ENCODE assay signal across 22 cellular contexts in genomic region chr18:2965797-2966196, GRCh38. TPM values are rescaled to one million over a fixed set of nuclear protein-coding genes. Genes with fewer than 3 reads are reported as not detected.
DNase-seq lines count a peak whose midpoint lies in the region; ATAC-seq, FAIRE-seq and TF ChIP-seq lines count a peak whose summit lies in the region.
"Had no signal": no experiment of that assay in that cellular context is flagged by ENCODE, and none has a peak within 500 bp of the region (broad histone marks: within the 10 kb centered on the region; RNA-seq: fewer than 3 reads in every experiment).

No MANE protein-coding gene starts in this region.

- TF ChIP-seq CTCF in CD4-positive, alpha-beta T cell (IDR thresholded peaks at IDR 0.05): no peak
- TF ChIP-seq CTCF in kidney (IDR thresholded peaks at IDR 0.05; ENCODE audit: borderline replicate concordance, extremely low read depth, insufficient read depth): no peak
- no peak for TF ChIP-seq CTCF in ovary (IDR thresholded peaks at IDR 0.05)
- no peak for TF ChIP-seq CTCF in GM10266 (IDR thresholded peaks at IDR 0.05; ENCODE audit: control insufficient read depth, insufficient read depth, low read depth, missing control alignments)

- H3K27me3 Mint-ChIP-seq in CD4-positive, CD25-positive, alpha-beta regulatory T cell: no peaks in the 10 kb centered on the region
- no peaks in the 10 kb centered on the region for H3K27me3 Mint-ChIP-seq in CD4-positive, alpha-beta T cell
- H3K27me3 Mint-ChIP-seq in activated T-helper 1 cell treated with anti-CD3 and anti-CD28 coated beads, Interleukin-12 subunit alpha, Interleukin-12 subunit beta, Interleukin-2, Interleukin-4 antibody, amounts not matched to agents 30 ng/mL and 10 ng/mL and 1 ng/mL, durations not matched to agents 14 hours and 24 hours and 36 hours (ENCODE audit: insufficient read depth): no peaks in the 10 kb centered on the region

- no peak for FAIRE-seq in kidney (lab: Jason Lieb, UNC)
- FAIRE-seq: colon had no signal

- peak overlapping the region; percentile 96 for H3K27ac ChIP-seq in CD4-positive, CD25-positive, alpha-beta regulatory T cell (ENCODE audit: insufficient read depth, low read length, poor library complexity, severe bottlenecking)
- H3K27ac ChIP-seq in CD4-positive, alpha-beta T cell (ENCODE audit: low read depth, low read length): no peak overlapping the region
- H3K27ac ChIP-seq in kidney (ENCODE audit: low read depth in 2 of 2, low read length in 2 of 2) (peak overlapping the region; percentile 7 to 63), ovary (no peak overlapping the region)
- H3K27ac ChIP-seq: brain microvascular endothelial cell, foreskin keratinocyte, right atrium auricular region, SJCRH30, thyroid gland had no signal

- DNase-seq in CD4-positive, CD25-positive, alpha-beta regulatory T cell: no peak
- DNase-seq in CD4-positive, alpha-beta T cell: no peak
- DNase-seq in activated T-helper 1 cell treated with anti-CD3 and anti-CD28 coated beads, Interleukin-12 subunit alpha, Interleukin-12 subunit beta, Interleukin-2, Interleukin-4 antibody, amounts not matched to agents 30 ng/mL and 10 ng/mL and 1 ng/mL, durations not matched to agents 14 hours and 24 hours and 36 hours (ENCODE audit: low spot score): no peak
- DNase-seq in kidney (no peak), ovary (no peak), cardiac septum (ENCODE audit: low spot score) (no peak), GM10266 (ENCODE audit: extremely low spot score) (no peak)
- DNase-seq: activated CD4-positive, alpha-beta T cell treated with anti-CD3 and anti-CD28 coated beads for 48 hours; brain microvascular endothelial cell; DMS153; effector CD8-positive, alpha-beta T cell; foreskin keratinocyte; NCI-H1048; NCI-H187; NCI-H526; SJCRH30; stimulated activated CD4-positive, alpha-beta T cell treated with anti-CD3 and anti-CD28 coated beads, Interleukin-4, amount 100 ng/mL, for 1 hour; stimulated activated naive CD4-positive, alpha-beta T cell treated with Interleukin-2 at 50 U/mL for 16 hours; thyroid gland had no signal

- ATAC-seq in CD4-positive, CD25-positive, alpha-beta regulatory T cell (ENCODE audit: low read depth in 2 of 2): no peak
- no peak for ATAC-seq in CD4-positive, alpha-beta T cell (ENCODE audit: poor library complexity)
- ATAC-seq: foreskin keratinocyte, Panc1 had no signal

- intact Hi-C loops in CD4-positive, alpha-beta T cell (cut with DNase I, micrococcal nuclease): loop anchor here (10.0 kb wide), 2 partner anchors 479 to 629 kb away; no protein-coding TSS in a partner anchor
- intact Hi-C loops in activated T-helper 1 cell treated with anti-CD3 and anti-CD28 coated beads, Interleukin-12 subunit alpha, Interleukin-12 subunit beta, Interleukin-2, Interleukin-4 antibody, amounts not matched to agents 30 ng/mL and 10 ng/mL and 1 ng/mL, durations not matched to agents 14 hours and 24 hours and 36 hours (cut with micrococcal nuclease): no loop called here
- intact Hi-C loops in kidney (cut with DNase I) (no loop called here), ovary (cut with DNase I) (no loop called here), cardiac septum (cut with DNase I) (no loop called here)

- peak overlapping the region; percentile 34 to 72 (median 58) for H3K4me3 Mint-ChIP-seq in CD4-positive, CD25-positive, alpha-beta regulatory T cell
- H3K4me3 Mint-ChIP-seq in CD4-positive, alpha-beta T cell: no peak overlapping the region
- peak overlapping the region; percentile 32 for H3K4me3 Mint-ChIP-seq in activated T-helper 1 cell treated with anti-CD3 and anti-CD28 coated beads, Interleukin-12 subunit alpha, Interleukin-12 subunit beta, Interleukin-2, Interleukin-4 antibody, amounts not matched to agents 30 ng/mL and 10 ng/mL and 1 ng/mL, durations not matched to agents 14 hours and 24 hours and 36 hours

- peaks cover 2% of the 10 kb centered on the region for H3K36me3 ChIP-seq in CD4-positive, CD25-positive, alpha-beta regulatory T cell (ENCODE audit: control insufficient read depth, insufficient read depth, low read length)
- H3K36me3 ChIP-seq in kidney (ENCODE audit: control insufficient read depth in 1 of 2, insufficient read depth in 2 of 2, low read length in 2 of 2) (no peaks in the 10 kb centered on the region), ovary (no peaks in the 10 kb centered on the region)
- H3K36me3 ChIP-seq: brain microvascular endothelial cell, right atrium auricular region, SJCRH30, thyroid gland had no signal

- H3K9me3 ChIP-seq in CD4-positive, CD25-positive, alpha-beta regulatory T cell (ENCODE audit: control insufficient read depth in 2 of 2, low read length in 2 of 2): no peaks in the 10 kb centered on the region
- H3K9me3 ChIP-seq in CD4-positive, alpha-beta T cell (ENCODE audit: control insufficient read depth, low read length): no peaks in the 10 kb centered on the region
- no peaks in the 10 kb centered on the region for H3K9me3 ChIP-seq in kidney (ENCODE audit: control insufficient read depth in 1 of 2, low read length in 2 of 2)
- H3K9me3 ChIP-seq in ovary: no peaks in the 10 kb centered on the region
- H3K9me3 ChIP-seq: right atrium auricular region, SJCRH30, thyroid gland had no signal

- H3K9me3 Mint-ChIP-seq in CD4-positive, CD25-positive, alpha-beta regulatory T cell: no peaks in the 10 kb centered on the region
- peaks cover 3% of the 10 kb centered on the region for H3K9me3 Mint-ChIP-seq in CD4-positive, alpha-beta T cell
- no peaks in the 10 kb centered on the region for H3K9me3 Mint-ChIP-seq in activated T-helper 1 cell treated with anti-CD3 and anti-CD28 coated beads, Interleukin-12 subunit alpha, Interleukin-12 subunit beta, Interleukin-2, Interleukin-4 antibody, amounts not matched to agents 30 ng/mL and 10 ng/mL and 1 ng/mL, durations not matched to agents 14 hours and 24 hours and 36 hours

- H3K27me3 ChIP-seq in CD4-positive, CD25-positive, alpha-beta regulatory T cell (ENCODE audit: control insufficient read depth, insufficient read depth, low read length): no peaks in the 10 kb centered on the region
- no peaks in the 10 kb centered on the region for H3K27me3 ChIP-seq in CD4-positive, alpha-beta T cell (ENCODE audit: control insufficient read depth, insufficient read depth, low read length)
- H3K27me3 ChIP-seq in ovary: no peaks in the 10 kb centered on the region
- H3K27me3 ChIP-seq: brain microvascular endothelial cell, foreskin keratinocyte, right atrium auricular region, SJCRH30, thyroid gland had no signal

- H3K4me3 ChIP-seq in CD4-positive, CD25-positive, alpha-beta regulatory T cell (ENCODE audit: low read depth, low read length): peak overlapping the region; percentile 88
- H3K4me3 ChIP-seq in kidney (ENCODE audit: low read length in 2 of 2) (no peak overlapping the region), ovary (no peak overlapping the region)
- H3K4me3 ChIP-seq: right atrium auricular region, SJCRH30, thyroid gland had no signal

- POLR2A ChIA-PET in CD4-positive, alpha-beta T cell (lab: Charles Lee): interaction anchor here (1.1 to 10.4 kb wide), 4 partner anchors 13 to 310 kb away, joined by 3 to 169 read pairs (median 6); no protein-coding TSS in a partner anchor

- H3K4me1 ChIP-seq in CD4-positive, CD25-positive, alpha-beta regulatory T cell (ENCODE audit: control insufficient read depth, insufficient read depth, low read length, poor library complexity, severe bottlenecking): peaks cover 99% of the 10 kb centered on the region
- H3K4me1 ChIP-seq in kidney (ENCODE audit: control insufficient read depth in 1 of 2, insufficient read depth in 1 of 2, low read depth in 1 of 2, low read length in 2 of 2) (peaks cover 38 to 64% of the 10 kb centered on the region in 2 donors), ovary (ENCODE audit: insufficient read depth) (peaks cover 10% of the 10 kb centered on the region)
- H3K4me1 ChIP-seq: foreskin keratinocyte, SJCRH30 had no signal

- peaks cover 9% of the 10 kb centered on the region for H3K36me3 Mint-ChIP-seq in CD4-positive, CD25-positive, alpha-beta regulatory T cell
- H3K36me3 Mint-ChIP-seq in CD4-positive, alpha-beta T cell (ENCODE audit: low read depth): peaks cover 21% of the 10 kb centered on the region
- H3K36me3 Mint-ChIP-seq in activated T-helper 1 cell treated with anti-CD3 and anti-CD28 coated beads, Interleukin-12 subunit alpha, Interleukin-12 subunit beta, Interleukin-2, Interleukin-4 antibody, amounts not matched to agents 30 ng/mL and 10 ng/mL and 1 ng/mL, durations not matched to agents 14 hours and 24 hours and 36 hours (ENCODE audit: low read depth): peaks cover 28% of the 10 kb centered on the region

- TF ChIP-seq EP300 in ovary (IDR thresholded peaks at IDR 0.05): no peak

- CTCF ChIA-PET in CD4-positive, alpha-beta T cell (lab: Charles Lee): interaction anchor here (2.1 kb wide), 1 partner anchor 280 kb away, joined by 5 read pairs; no protein-coding TSS in a partner anchor

- no peak for TF ChIP-seq POLR2A in ovary (IDR thresholded peaks at IDR 0.05)

- no peak overlapping the region for H3K9ac ChIP-seq in kidney (ENCODE audit: low read length in 2 of 2)

- WGBS in ovary, 3 donors: 96 to 99% (median 97%) methylated on average over 4 of the region's 4 CpGs

- peaks cover 36 to 98% (median 77%) of the 10 kb centered on the region in 4 donors for H3K4me1 Mint-ChIP-seq in CD4-positive, CD25-positive, alpha-beta regulatory T cell
- peaks cover 90% of the 10 kb centered on the region for H3K4me1 Mint-ChIP-seq in CD4-positive, alpha-beta T cell (ENCODE audit: low read depth)
- peaks cover 85% of the 10 kb centered on the region for H3K4me1 Mint-ChIP-seq in activated T-helper 1 cell treated with anti-CD3 and anti-CD28 coated beads, Interleukin-12 subunit alpha, Interleukin-12 subunit beta, Interleukin-2, Interleukin-4 antibody, amounts not matched to agents 30 ng/mL and 10 ng/mL and 1 ng/mL, durations not matched to agents 14 hours and 24 hours and 36 hours (ENCODE audit: low read depth)

- H3K27ac Mint-ChIP-seq in CD4-positive, CD25-positive, alpha-beta regulatory T cell: peak overlapping the region; percentile 87 to 95 (median 92)
- H3K27ac Mint-ChIP-seq in CD4-positive, alpha-beta T cell: peak overlapping the region; percentile 96
- H3K27ac Mint-ChIP-seq in activated T-helper 1 cell treated with anti-CD3 and anti-CD28 coated beads, Interleukin-12 subunit alpha, Interleukin-12 subunit beta, Interleukin-2, Interleukin-4 antibody, amounts not matched to agents 30 ng/mL and 10 ng/mL and 1 ng/mL, durations not matched to agents 14 hours and 24 hours and 36 hours: peak overlapping the region; percentile 69

RNA-seq across cellular contexts. Expression of gene LPIN2, which starts 47.1 kb away (rescaled TPM):
- total RNA-seq in CD4-positive, CD25-positive, alpha-beta regulatory T cell: 61.2 TPM
- polyA plus RNA-seq in CD4-positive, CD25-positive, alpha-beta regulatory T cell: 10 to 100 TPM; 39.3 to 52.7 (median 44.8) TPM
- total RNA-seq in CD4-positive, alpha-beta T cell: 10 to 100 TPM; 48.7 to 49.0 TPM
- total RNA-seq in activated T-helper 1 cell treated with anti-CD3 and anti-CD28 coated beads, Interleukin-12 subunit alpha, Interleukin-12 subunit beta, Interleukin-2, Interleukin-4 antibody, amounts not matched to agents 30 ng/mL and 10 ng/mL and 1 ng/mL, durations not matched to agents 14 hours and 24 hours and 36 hours: 86.6 and 91.8 TPM in 2 replicates
- total RNA-seq in kidney: 52.3 TPM
- polyA plus RNA-seq in kidney (ENCODE audit: insufficient read depth, low read depth, low replicate concordance): 14.3 TPM
- 10 to 100 TPM; 21.3 to 30.4 (median 26.4) TPM for total RNA-seq in ovary
- 10 to 100 TPM; 13.4 to 44.7 TPM for polyA plus RNA-seq in ovary
- 9.3 TPM for total RNA-seq in cardiac septum

Comparison
In these comparisons a context has a peak if more than half of its experiments do, and no peak if none do; other contexts are left out.
1. H3K27ac ChIP-seq: peak in CD4-positive, CD25-positive, alpha-beta regulatory T cell (single experiment) and kidney (2 of 2); none in CD4-positive, alpha-beta T cell (single experiment) and ovary (0 of 2).
2. intact Hi-C loops: an anchor here in CD4-positive, alpha-beta T cell (10.0 kb wide); none called in activated T-helper 1 cell treated with anti-CD3 and anti-CD28 coated beads, Interleukin-12 subunit alpha, Interleukin-12 subunit beta, Interleukin-2, Interleukin-4 antibody, amounts not matched to agents 30 ng/mL and 10 ng/mL and 1 ng/mL, durations not matched to agents 14 hours and 24 hours and 36 hours, kidney, ovary and cardiac septum.
3. Peak in every context shown above with its lines, with median percentiles within 50 percentile points of each other: H3K27ac Mint-ChIP-seq.